In genomic region chr7:51071427-51071826, GRCh38 we compare ENCODE assay signal across 30 cellular contexts.
"Had no signal": no experiment of that assay in that cellular context is flagged by ENCODE, and none has a peak within 500 bp of the region (broad histone marks: within the 10 kb centered on the region; RNA-seq: fewer than 3 reads in every experiment).

No MANE protein-coding gene starts in this region.

- H3K36me3 ChIP-seq: adrenal gland, esophagus squamous epithelium, gastroesophageal sphincter had no signal

- H3K27me3 Mint-ChIP-seq: activated CD4-positive, alpha-beta memory T cell treated with anti-CD3 and anti-CD28 coated beads for 36 hours; activated CD4-positive, alpha-beta T cell treated with anti-CD3 and anti-CD28 coated beads for 36 hours; activated CD4-positive, alpha-beta T cell treated with anti-CD3 and anti-CD28 coated beads, Interleukin-2, amount 10 ng/mL, durations not matched to agents 24 days and 14 days; activated naive CD8-positive, alpha-beta T cell treated with anti-CD3 and anti-CD28 coated beads for 36 hours; activated naive CD8-positive, alpha-beta T cell treated with anti-CD3 and anti-CD28 coated beads, Interleukin-2, amount 50 U/mL, for 24 hours; activated T-cell treated with anti-CD3 and anti-CD28 coated beads, Interleukin-2, amount 50 U/mL, for 24 hours; activated T-helper 17 cell treated with anti-CD3 and anti-CD28 coated beads, Interleukin-2, amount 50 U/mL, for 72 hours had no signal

- H3K36me3 Mint-ChIP-seq: activated CD4-positive, alpha-beta memory T cell treated with anti-CD3 and anti-CD28 coated beads for 36 hours; activated naive CD4-positive, alpha-beta T cell treated with anti-CD3 and anti-CD28 coated beads, Interleukin-2, amount 50 U/mL, for 24 hours; activated naive CD8-positive, alpha-beta T cell treated with anti-CD3 and anti-CD28 coated beads for 36 hours had no signal

- DNase-seq: activated CD4-positive, alpha-beta memory T cell treated with anti-CD3 and anti-CD28 coated beads for 36 hours; activated CD4-positive, alpha-beta T cell treated with anti-CD3 and anti-CD28 coated beads for 36 hours; activated CD4-positive, alpha-beta T cell treated with anti-CD3 and anti-CD28 coated beads, Interleukin-2, amount 10 ng/mL, durations not matched to agents 24 days and 14 days; activated CD4-positive, CD25-positive, alpha-beta regulatory T cell; activated CD4-positive, CD25-positive, alpha-beta regulatory T cell treated with anti-CD3 and anti-CD28 coated beads, Interleukin-2, amount 50 U/mL, for 72 hours; activated CD8-positive, alpha-beta memory T cell treated with anti-CD3 and anti-CD28 coated beads, Interleukin-2, amount 50 U/mL, for 48 hours; activated effector memory CD4-positive, alpha-beta T cell treated with Interleukin-2 at 50 U/mL for 16 hours; activated gamma-delta T cell treated with Interleukin-2 at 50 U/mL for 16 hours; activated naive CD4-positive, alpha-beta T cell treated with anti-CD3 and anti-CD28 coated beads for 36 hours; activated naive CD8-positive, alpha-beta T cell treated with anti-CD3 and anti-CD28 coated beads for 36 hours; activated naive CD8-positive, alpha-beta T cell treated with anti-CD3 and anti-CD28 coated beads, Interleukin-2, amount 50 U/mL, for 24 hours; activated T-cell treated with anti-CD3 and anti-CD28 coated beads for 4 hours; activated T-cell treated with anti-CD3 and anti-CD28 coated beads, Interleukin-2, amount 50 U/mL, for 24 hours; activated T-cell treated with anti-CD3 and anti-CD28 coated beads, Interleukin-2, amount 50 U/mL, for 72 hours; adrenal gland; amygdala; aorta; body of pancreas; caudate nucleus; cortex of kidney; dermis blood vessel endothelial cell; effector CD8-positive, alpha-beta T cell; esophagus squamous epithelium; foreskin melanocyte; head of caudate nucleus; T-helper 2 cell had no signal

- H3K9me3 Mint-ChIP-seq: activated CD4-positive, alpha-beta memory T cell treated with anti-CD3 and anti-CD28 coated beads for 36 hours; activated CD4-positive, alpha-beta T cell treated with anti-CD3 and anti-CD28 coated beads, Interleukin-2, amount 10 ng/mL, durations not matched to agents 24 days and 14 days; activated naive CD4-positive, alpha-beta T cell treated with anti-CD3 and anti-CD28 coated beads for 36 hours; activated naive CD4-positive, alpha-beta T cell treated with anti-CD3 and anti-CD28 coated beads, Interleukin-2, amount 50 U/mL, for 24 hours; activated naive CD8-positive, alpha-beta T cell treated with anti-CD3 and anti-CD28 coated beads for 36 hours; activated naive CD8-positive, alpha-beta T cell treated with anti-CD3 and anti-CD28 coated beads, Interleukin-2, amount 50 U/mL, for 24 hours; activated T-cell treated with anti-CD3 and anti-CD28 coated beads, Interleukin-2, amount 50 U/mL, for 24 hours; activated T-cell treated with anti-CD3 and anti-CD28 coated beads, Interleukin-2, amount 50 U/mL, for 72 hours; activated T-helper 17 cell treated with anti-CD3 and anti-CD28 coated beads, Interleukin-2, amount 50 U/mL, for 72 hours had no signal

- H3K27ac Mint-ChIP-seq: activated CD4-positive, alpha-beta memory T cell treated with anti-CD3 and anti-CD28 coated beads for 36 hours; activated CD4-positive, alpha-beta T cell treated with anti-CD3 and anti-CD28 coated beads for 36 hours; activated CD4-positive, alpha-beta T cell treated with anti-CD3 and anti-CD28 coated beads, Interleukin-2, amount 10 ng/mL, durations not matched to agents 24 days and 14 days; activated naive CD4-positive, alpha-beta T cell treated with anti-CD3 and anti-CD28 coated beads for 36 hours; activated naive CD4-positive, alpha-beta T cell treated with anti-CD3 and anti-CD28 coated beads, Interleukin-2, amount 50 U/mL, for 24 hours; activated naive CD8-positive, alpha-beta T cell treated with anti-CD3 and anti-CD28 coated beads for 36 hours; activated naive CD8-positive, alpha-beta T cell treated with anti-CD3 and anti-CD28 coated beads, Interleukin-2, amount 50 U/mL, for 24 hours; activated T-cell treated with anti-CD3 and anti-CD28 coated beads, Interleukin-2, amount 50 U/mL, for 24 hours; activated T-cell treated with anti-CD3 and anti-CD28 coated beads, Interleukin-2, amount 50 U/mL, for 72 hours; activated T-helper 17 cell treated with anti-CD3 and anti-CD28 coated beads, Interleukin-2, amount 50 U/mL, for 72 hours had no signal

- H3K4me3 ChIP-seq: adrenal gland, body of pancreas, esophagus squamous epithelium, gastroesophageal sphincter had no signal

- H3K27ac ChIP-seq: adrenal gland, epithelial cell of prostate, esophagus squamous epithelium had no signal

- H3K4me1 Mint-ChIP-seq: activated naive CD8-positive, alpha-beta T cell treated with anti-CD3 and anti-CD28 coated beads for 36 hours; activated naive CD8-positive, alpha-beta T cell treated with anti-CD3 and anti-CD28 coated beads, Interleukin-2, amount 50 U/mL, for 24 hours; activated T-helper 17 cell treated with anti-CD3 and anti-CD28 coated beads, Interleukin-2, amount 50 U/mL, for 72 hours had no signal

- H3K27me3 ChIP-seq: adrenal gland, body of pancreas, esophagus squamous epithelium, gastroesophageal sphincter had no signal

- H3K9me3 ChIP-seq: adrenal gland, body of pancreas, esophagus squamous epithelium, gastroesophageal sphincter had no signal

- H3K4me3 Mint-ChIP-seq: activated CD4-positive, alpha-beta memory T cell treated with anti-CD3 and anti-CD28 coated beads for 36 hours; activated CD4-positive, alpha-beta T cell treated with anti-CD3 and anti-CD28 coated beads for 36 hours; activated CD4-positive, alpha-beta T cell treated with anti-CD3 and anti-CD28 coated beads, Interleukin-2, amount 10 ng/mL, durations not matched to agents 24 days and 14 days; activated naive CD4-positive, alpha-beta T cell treated with anti-CD3 and anti-CD28 coated beads for 36 hours; activated naive CD4-positive, alpha-beta T cell treated with anti-CD3 and anti-CD28 coated beads, Interleukin-2, amount 50 U/mL, for 24 hours; activated naive CD8-positive, alpha-beta T cell treated with anti-CD3 and anti-CD28 coated beads for 36 hours; activated naive CD8-positive, alpha-beta T cell treated with anti-CD3 and anti-CD28 coated beads, Interleukin-2, amount 50 U/mL, for 24 hours; activated T-cell treated with anti-CD3 and anti-CD28 coated beads, Interleukin-2, amount 50 U/mL, for 24 hours; activated T-cell treated with anti-CD3 and anti-CD28 coated beads, Interleukin-2, amount 50 U/mL, for 72 hours; activated T-helper 17 cell treated with anti-CD3 and anti-CD28 coated beads, Interleukin-2, amount 50 U/mL, for 72 hours had no signal
